18 cellular contexts compared by ENCODE assay signal in the genomic region with DNA sequence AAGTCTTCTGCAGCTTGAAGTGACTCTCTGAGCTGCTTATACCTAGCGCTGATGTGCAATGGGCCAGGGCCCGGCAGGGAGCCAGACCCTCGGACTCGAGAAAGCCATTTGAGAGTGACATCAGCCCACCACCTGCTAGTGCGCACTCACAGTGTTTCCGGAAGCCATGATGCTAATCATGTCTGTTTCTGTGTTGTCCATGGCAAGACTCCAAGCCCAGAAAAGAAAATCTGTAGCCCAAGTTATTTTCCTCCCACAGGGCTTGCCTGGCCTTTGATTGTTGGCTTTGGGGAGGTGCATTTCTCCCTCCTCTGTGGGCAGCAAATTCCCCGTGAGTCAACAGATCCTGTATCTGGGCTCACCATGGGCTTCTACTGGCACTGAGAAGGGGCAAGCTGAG. TPM values are rescaled to one million over a fixed set of nuclear protein-coding genes. Genes with fewer than 3 reads are reported as not detected.
A peak's percentile ranks its signal among the peaks of the same experiment; 100 is the strongest.
DNase-seq lines count a peak whose midpoint lies in the region; ATAC-seq and TF ChIP-seq lines count a peak whose summit lies in the region.
"Had no signal": no experiment of that assay in that cellular context is flagged by ENCODE, and none has a peak within 500 bp of the region (broad histone marks: within the 10 kb centered on the region; RNA-seq: fewer than 3 reads in every experiment).

No MANE protein-coding gene starts in this region.

- H3K9me3 ChIP-seq in SJCRH30 (replicated peaks) (peaks cover 5% of the 10 kb centered on the region; the same call in 1 of the 2 replicates), aorta (ENCODE audit: control insufficient read depth, low read length) (no peaks in the 10 kb centered on the region)

- WGBS in aorta, 2 donors, result 6 to 22% methylated on average over 7 of the region's 7 CpGs

- no peaks in the 10 kb centered on the region for H3K9me3 Mint-ChIP-seq in osteocyte (ENCODE audit: unreplicated experiment)
- H3K9me3 Mint-ChIP-seq: central memory CD8-positive, alpha-beta T cell; GM23338; nephron had no signal

- H3K27ac ChIP-seq in SJCRH30 (no peak overlapping the region), aorta (ENCODE audit: low read depth in 1 of 2, low read length in 2 of 2) (no peak overlapping the region), coronary artery (no peak overlapping the region)
- H3K27ac ChIP-seq: KMS-11 had no signal

- H3K27me3 ChIP-seq in SJCRH30 (no peaks in the 10 kb centered on the region), aorta (ENCODE audit: control insufficient read depth in 1 of 2, insufficient read depth in 2 of 2, low read length in 1 of 2) (no peaks in the 10 kb centered on the region)

- peaks cover 32% of the 10 kb centered on the region for H3K4me1 Mint-ChIP-seq in osteocyte (ENCODE audit: unreplicated experiment)
- H3K4me1 Mint-ChIP-seq: central memory CD8-positive, alpha-beta T cell had no signal

- H3K27me3 Mint-ChIP-seq in osteocyte (ENCODE audit: unreplicated experiment), result no peaks in the 10 kb centered on the region
- H3K27me3 Mint-ChIP-seq: activated naive CD8-positive, alpha-beta T cell; central memory CD8-positive, alpha-beta T cell had no signal

- intact Hi-C loops in aorta (cut with DNase I), result no loop called here

- no peaks in the 10 kb centered on the region for H3K4me1 ChIP-seq in SJCRH30
- H3K4me1 ChIP-seq in aorta (ENCODE audit: control insufficient read depth in 1 of 2, insufficient read depth in 2 of 2, low read length in 2 of 2), result no peaks in the 10 kb centered on the region

- no peak overlapping the region for H3K4me3 Mint-ChIP-seq in osteocyte (ENCODE audit: unreplicated experiment)
- H3K4me3 Mint-ChIP-seq: activated naive CD8-positive, alpha-beta T cell; central memory CD8-positive, alpha-beta T cell; GM23338; nephron had no signal

- H3K4me3 ChIP-seq in SJCRH30 (no peak overlapping the region), aorta (ENCODE audit: low read length in 2 of 2) (no peak overlapping the region), coronary artery (no peak overlapping the region)
- H3K4me3 ChIP-seq: GM23338 had no signal

- peak overlapping the region; percentile 72 for H3K27ac Mint-ChIP-seq in osteocyte (ENCODE audit: unreplicated experiment)
- H3K27ac Mint-ChIP-seq: activated naive CD8-positive, alpha-beta T cell; GM23338 had no signal

- no peaks in the 10 kb centered on the region for H3K36me3 ChIP-seq in SJCRH30
- no peaks in the 10 kb centered on the region for H3K36me3 ChIP-seq in aorta (ENCODE audit: control insufficient read depth in 1 of 2, insufficient read depth in 2 of 2, low read length in 1 of 2)

- DNase-seq in EL (peak; percentile 19), SJCRH30 (peak; percentile 53 to 68), fibroblast of peridontal ligament (ENCODE audit: extremely low read depth) (peak; percentile 68), osteocyte (ENCODE audit: extremely low spot score, unreplicated experiment) (no peak), AG20443 (ENCODE audit: low spot score) (no peak), NCI-H2107 (lab: John Stamatoyannopoulos, UW) (no peak), aorta (no peak), coronary artery (ENCODE audit: low spot score) (no peak)
- DNase-seq: activated T-cell treated with anti-CD3 and anti-CD28 coated beads, Interleukin-2, amount 50 U/mL, for 1 hour; NCI-H1417 treated with DMSO at 0.1 percent for 48 hours; NCI-H446; SIG-M5; stimulated activated CD4-positive, alpha-beta T cell treated with anti-CD3 and anti-CD28 coated beads, Interleukin-1b, Interleukin-23, amount 100 ng/mL, for 48 hours had no signal

- peaks cover 2% of the 10 kb centered on the region for H3K36me3 Mint-ChIP-seq in osteocyte (ENCODE audit: unreplicated experiment)

- TF ChIP-seq CTCF in osteocyte (IDR thresholded peaks at IDR 0.05) (no peak), coronary artery (IDR thresholded peaks at IDR 0.05) (no peak)

- no peak for ATAC-seq in aorta (ENCODE audit: low FRiP score)
- ATAC-seq: GM23338 had no signal

RNA-seq across cellular contexts. Expression of a gene that starts 1.8 kb away (rescaled TPM):
- total RNA-seq in SJCRH30 (2014; rRNA removed; shearing (Covaris generic)), result 0.04 TPM in 1 of 2 replicates, not detected in the other
- total RNA-seq in osteocyte, result 9.6 and 10.1 TPM in 2 replicates
- total RNA-seq in aorta, result 10 to 100 TPM; 16.3 to 19.5 TPM
- polyA plus RNA-seq in aorta, result 10 to 100 TPM in 1 of 2 donors, 1 to 10 TPM in 1; 2.3 to 16.3 TPM

Comparison
In these comparisons a context has a peak if more than half of its experiments do, and no peak if none do; other contexts are left out.
1. DNase-seq: peak in EL (single experiment), SJCRH30 (2 of 2) and fibroblast of peridontal ligament (single experiment); none in osteocyte (single experiment), AG20443 (single experiment), NCI-H2107 (single experiment), aorta (0 of 2) and coronary artery (single experiment).
2. RNA of a gene that starts 1.8 kb away (total RNA-seq): 16.3 to 19.5 TPM in aorta and 9.6 to 10.1 TPM in osteocyte; 0.04 TPM in SJCRH30; every median in the first group is over 10 times any median in the second.